5 cellular contexts compared by ENCODE assay signal in the genomic region with DNA sequence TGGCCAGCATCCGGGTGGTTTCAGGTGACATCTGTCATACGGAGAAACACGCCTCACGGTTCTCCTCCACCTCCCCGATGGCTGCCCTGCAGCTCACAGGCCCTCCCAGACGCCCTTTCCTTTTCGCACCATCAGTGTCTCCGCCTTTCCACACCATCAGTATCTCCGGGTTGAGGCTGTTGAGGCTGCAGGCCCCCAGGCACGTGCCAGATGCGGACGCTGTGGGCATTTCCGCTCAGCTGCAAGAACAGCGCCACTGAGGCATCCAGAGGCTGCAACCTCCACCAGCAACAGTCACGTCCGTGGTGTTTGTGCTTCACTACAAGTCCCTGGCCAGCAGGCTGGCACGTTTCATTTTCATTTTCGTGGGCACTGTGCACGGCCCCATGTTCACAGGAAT. TPM values are rescaled to one million over a fixed set of nuclear protein-coding genes. Genes with fewer than 3 reads are reported as not detected.
"Had no signal": no experiment of that assay in that cellular context is flagged by ENCODE, and none has a peak within 500 bp of the region (broad histone marks: within the 10 kb centered on the region; RNA-seq: fewer than 3 reads in every experiment).

No MANE protein-coding gene starts in this region.

RNA-seq across cellular contexts. Expression of gene KCNJ12, which starts 25.7 kb away (rescaled TPM):
- total RNA-seq: activated CD4-positive, alpha-beta T cell treated with anti-CD3 and anti-CD28 coated beads for 36 hours; activated CD4-positive, alpha-beta T cell treated with anti-CD3 and anti-CD28 coated beads, Interleukin-2, amount 10 ng/mL, durations not matched to agents 7 days and 5 days; activated CD8-positive, alpha-beta T cell treated with anti-CD3 and anti-CD28 coated beads, Interleukin-2, amount 10 ng/mL, durations not matched to agents 7 days and 5 days; activated T-helper 2 cell treated with anti-CD3 and anti-CD28 coated beads, Interferon-gamma antibody, Interleukin-2, Interleukin-4, amounts not matched to agents 10 μg/mL and 5 μg/mL and 100 μg/mL, durations not matched to agents 14 hours and 24 hours and 36 hours; MCF 10A had no signal
